8 cellular contexts compared by ENCODE assay signal in the genomic region with DNA sequence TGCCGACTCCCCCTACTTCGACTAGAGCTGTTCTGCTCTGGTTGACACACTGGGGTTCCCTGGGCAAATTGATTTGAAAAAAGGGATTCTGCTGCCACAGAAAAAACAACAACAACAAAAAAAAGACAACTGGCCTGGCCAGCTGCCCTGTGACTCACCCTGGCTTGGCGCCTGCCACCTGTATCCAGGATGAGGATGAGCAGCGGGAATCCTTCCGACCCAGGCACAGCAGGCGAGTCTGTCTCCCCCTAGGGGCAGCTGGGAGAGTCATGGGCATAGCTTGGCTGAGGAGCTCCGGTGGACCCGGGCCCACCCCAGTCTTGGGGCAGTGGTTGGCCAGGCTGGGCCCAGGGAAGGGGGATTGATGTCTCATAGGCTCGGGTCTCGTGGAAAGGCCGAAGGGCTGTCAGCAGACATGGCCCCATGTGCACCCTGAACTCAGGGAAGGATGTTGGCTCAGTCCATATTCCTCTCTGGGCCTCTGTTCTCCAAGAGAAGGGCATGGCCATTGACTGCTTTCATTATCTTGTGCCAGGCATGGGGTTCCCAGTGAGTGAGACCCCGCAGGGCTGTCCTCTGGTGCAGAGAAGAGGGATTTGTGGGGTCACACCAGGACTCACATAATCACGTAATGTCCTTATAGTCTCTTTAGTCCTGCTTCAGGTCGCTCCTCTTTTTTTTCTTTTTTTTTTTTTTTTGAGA. TPM values are rescaled to one million over a fixed set of nuclear protein-coding genes. Genes with fewer than 3 reads are reported as not detected.
DNase-seq lines count a peak whose midpoint lies in the region; ATAC-seq, FAIRE-seq and TF ChIP-seq lines count a peak whose summit lies in the region.

No MANE protein-coding gene starts in this region.

- TF ChIP-seq CTCF in glutamatergic neuron (IDR thresholded peaks at IDR 0.05; ENCODE audit: partially characterized antibody, unreplicated experiment) (peak; percentile 67), ovary (IDR thresholded peaks at IDR 0.05) (peak in 2 of 3 donors; percentile 43 to 53)

- no peaks in the 10 kb centered on the region for H3K9me3 Mint-ChIP-seq in glutamatergic neuron (ENCODE audit: unreplicated experiment)

- peak; percentile 80 for FAIRE-seq in GM12891 (lab: Jason Lieb, UNC)

- TF ChIP-seq POLR2A in GM12891 (IDR thresholded peaks at IDR 0.05; ENCODE audit: low read depth, low read length) (no peak), ovary (IDR thresholded peaks at IDR 0.05) (no peak)

- no peak overlapping the region for H3K4me3 Mint-ChIP-seq in glutamatergic neuron (ENCODE audit: unreplicated experiment)

- H3K36me3 Mint-ChIP-seq in glutamatergic neuron (ENCODE audit: unreplicated experiment) = no peaks in the 10 kb centered on the region

- 41 to 46% (median 44%) methylated on average over 14 of the region's 14 CpGs for WGBS in ovary, 3 donors

- intact Hi-C loops in ovary (cut with DNase I) = loop anchor here in 2 of 4 donors (5.0 to 10.0 kb wide), 2 partner anchors 219 to 356 kb away; partner anchors contain the start of gene APOBEC3B (in 1 of the 2)

- no peak for ATAC-seq in HG03565 (IDR thresholded peaks at IDR 0.05; ENCODE audit: unreplicated experiment)

- no peaks in the 10 kb centered on the region for H3K36me3 ChIP-seq in ovary

- DNase-seq in AML-193 (lab: John Stamatoyannopoulos, UW) = peak; percentile 17 to 33
- no peak for DNase-seq in GM12891 (ENCODE audit: insufficient read length, low spot score)
- DNase-seq in NCI-H748 (lab: John Stamatoyannopoulos, UW; ENCODE audit: unreplicated experiment) = peak; percentile 48
- DNase-seq in activated naive CD4-positive, alpha-beta T cell treated with Interleukin-2 at 50 U/mL for 16 hours = peak; percentile 51
- DNase-seq in glutamatergic neuron = peak; percentile 82
- DNase-seq in ovary = peak; percentile 61 to 78 (median 64)
- no peak for DNase-seq in GF-D8 (lab: John Stamatoyannopoulos, UW)

- peaks cover 7% of the 10 kb centered on the region for H3K4me1 Mint-ChIP-seq in glutamatergic neuron (ENCODE audit: low read depth, unreplicated experiment)

- no peaks in the 10 kb centered on the region for H3K27me3 ChIP-seq in ovary

- H3K27ac Mint-ChIP-seq in glutamatergic neuron (ENCODE audit: unreplicated experiment) = no peak overlapping the region

- peaks cover 7% of the 10 kb centered on the region for H3K4me1 ChIP-seq in ovary (ENCODE audit: insufficient read depth)

- no peak overlapping the region for H3K27ac ChIP-seq in ovary

- TF ChIP-seq EP300 in ovary (IDR thresholded peaks at IDR 0.05) = no peak

- no peak overlapping the region for H3K4me3 ChIP-seq in ovary

- H3K9me3 ChIP-seq in ovary = no peaks in the 10 kb centered on the region

- H3K27me3 Mint-ChIP-seq in glutamatergic neuron (ENCODE audit: unreplicated experiment) = peaks cover 4% of the 10 kb centered on the region

TF ChIP-seq in GM12891, 5 proteins besides CTCF, POLR2A, EP300 and RAD21:
- TF ChIP-seq POLR2AphosphoS5 (IDR thresholded peaks at IDR 0.05; ENCODE audit: low read depth, low read length) = no peak
- no peak for TF ChIP-seq TAF1 (IDR thresholded peaks at IDR 0.05; ENCODE audit: low read depth, low read length)
- no peak for TF ChIP-seq POU2F2 (IDR thresholded peaks at IDR 0.05; ENCODE audit: low read depth, low read length)
- TF ChIP-seq PAX5 (IDR thresholded peaks at IDR 0.05; ENCODE audit: insufficient read depth, low read length, severe bottlenecking) = no peak
- no peak for TF ChIP-seq SPI1 (IDR thresholded peaks at IDR 0.05; ENCODE audit: low read depth, low read length)

RNA-seq across cellular contexts. Expression of gene SUN2, which starts 10.4 kb away (rescaled TPM):
- 42.1 TPM for polyA plus RNA-seq in GM12891 (2012; ENCODE audit: low read depth, missing spikeins)
- total RNA-seq in glutamatergic neuron (ENCODE audit: unreplicated experiment) = 174 TPM
- total RNA-seq in ovary = 100 to 1,000 TPM; 152 to 311 (median 205) TPM
- polyA plus RNA-seq in ovary = 100 to 1,000 TPM in 1 of 2 donors, 10 to 100 TPM in 1; 21.2 to 156 TPM

RNA-seq across cellular contexts. Expression of gene DNAL4, which starts 27.7 kb away (rescaled TPM):
- polyA plus RNA-seq in GM12891 (2012; ENCODE audit: low read depth, missing spikeins) = 6.6 TPM
- total RNA-seq in glutamatergic neuron (ENCODE audit: unreplicated experiment) = 19.4 TPM
- total RNA-seq in ovary = 10 to 100 TPM; 12.1 to 26.4 (median 16.3) TPM
- 10 to 100 TPM; 12.2 to 23.5 TPM for polyA plus RNA-seq in ovary

Comparison
In these comparisons a context has a peak if more than half of its experiments do, and no peak if none do; other contexts are left out.
1. DNase-seq: peak in AML-193 (2 of 2), NCI-H748 (single experiment), activated naive CD4-positive, alpha-beta T cell treated with Interleukin-2 at 50 U/mL for 16 hours (single experiment), glutamatergic neuron (single experiment) and ovary (5 of 5); none in GM12891 (single experiment) and GF-D8 (single experiment).